Comparison of ENCODE assay signal across 12 cellular contexts in the genomic region with DNA sequence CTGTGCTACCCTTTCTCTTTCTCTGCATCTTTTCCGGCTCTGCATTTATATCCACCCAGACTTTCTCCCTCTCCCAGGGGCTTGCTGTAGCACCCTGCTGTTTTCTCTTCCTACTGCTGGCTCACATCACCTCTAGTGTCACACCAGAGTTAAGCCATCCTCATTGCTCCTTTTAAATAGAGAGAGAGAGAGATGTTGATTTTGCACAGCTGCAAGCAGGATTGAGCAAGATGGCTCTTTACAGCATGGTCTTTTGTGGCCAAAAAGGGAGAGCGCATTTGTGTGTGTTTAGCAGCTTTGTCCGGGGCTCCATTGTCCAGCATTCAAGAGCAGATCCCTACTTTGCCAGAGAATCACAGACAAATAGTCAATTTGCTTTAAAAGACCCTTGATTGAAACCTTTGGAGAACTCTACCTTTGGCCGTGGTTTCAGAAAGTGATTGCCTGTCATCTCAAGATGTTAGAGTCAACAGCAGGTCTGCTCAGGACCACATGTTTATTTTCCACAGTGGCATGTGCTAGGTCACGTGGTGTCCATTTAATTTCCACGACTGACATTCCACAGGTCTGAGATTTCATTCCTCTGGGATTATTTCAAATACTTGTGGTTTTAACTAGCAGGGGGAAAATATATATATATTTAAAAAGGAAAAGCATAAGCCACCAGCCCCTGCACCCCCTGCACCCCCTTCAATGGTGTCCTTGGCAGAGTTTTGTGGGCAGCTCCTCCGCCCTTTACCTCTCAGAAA.
DNase-seq lines count a peak whose midpoint lies in the region; ATAC-seq and TF ChIP-seq lines count a peak whose summit lies in the region.
"Had no signal": no experiment of that assay in that cellular context is flagged by ENCODE, and none has a peak within 500 bp of the region (broad histone marks: within the 10 kb centered on the region; RNA-seq: fewer than 3 reads in every experiment).

No MANE protein-coding gene starts in this region.

- POLR2A ChIA-PET in CD8-positive, alpha-beta memory T cell (lab: Charles Lee): no interaction called here

- no peak overlapping the region for H3K23ac ChIP-seq in mesenchymal stem cell (ENCODE audit: low read length in 2 of 2)

- peak overlapping the region in 1 of 2 experiments; percentile 69 for H3K14ac ChIP-seq in mesenchymal stem cell (ENCODE audit: low read length in 2 of 2)

- 55% methylated on average over 6 of the region's 7 CpGs for WGBS in mesenchymal stem cell

- H4K8ac ChIP-seq in mesenchymal stem cell (ENCODE audit: low read length): peak overlapping the region; percentile 74

- peak overlapping the region; percentile 99 for H4K91ac ChIP-seq in mesenchymal stem cell (ENCODE audit: low read length)

- no peaks in the 10 kb centered on the region for H3K79me1 ChIP-seq in mesenchymal stem cell (replicated peaks; ENCODE audit: low read length, poor library complexity, severe bottlenecking)

- H3K18ac ChIP-seq in mesenchymal stem cell (ENCODE audit: low read depth in 1 of 2, low read length in 2 of 2): peak overlapping the region; percentile 93 to 98

- peaks cover 10% of the 10 kb centered on the region for H3K4me1 ChIP-seq in mesenchymal stem cell (ENCODE audit: control insufficient read depth, insufficient read depth, low read depth, low read length)
- no peaks in the 10 kb centered on the region for H3K4me1 ChIP-seq in CD8-positive, alpha-beta memory T cell (ENCODE audit: insufficient read depth, low read length)
- H3K4me1 ChIP-seq: BLaER1 had no signal

- no peak for ATAC-seq in HG02885 (IDR thresholded peaks at IDR 0.05; ENCODE audit: poor library complexity, unreplicated experiment)

- H3K27ac Mint-ChIP-seq in CD8-positive, alpha-beta memory T cell: no peak overlapping the region

- H3K36me3 Mint-ChIP-seq in CD8-positive, alpha-beta memory T cell: peaks cover 0 to 2% (median 0%) of the 10 kb centered on the region in 3 donors

- H3K4ac ChIP-seq in mesenchymal stem cell (ENCODE audit: low read depth in 1 of 2, low read length in 2 of 2): peak overlapping the region; percentile 50 to 99

- no peaks in the 10 kb centered on the region for H3K9me3 Mint-ChIP-seq in CD8-positive, alpha-beta memory T cell

- no peaks in the 10 kb centered on the region for H3K4me1 Mint-ChIP-seq in CD8-positive, alpha-beta memory T cell

- peak overlapping the region; percentile 45 for H3K4me2 ChIP-seq in mesenchymal stem cell (ENCODE audit: low read length, poor library complexity, severe bottlenecking)
- H3K4me2 ChIP-seq: BLaER1 had no signal

- peak overlapping the region; percentile 68 for H2AK5ac ChIP-seq in mesenchymal stem cell (ENCODE audit: low read length, severe bottlenecking)

- peak overlapping the region; percentile 15 to 80 for H3K27ac ChIP-seq in coronary artery
- H3K27ac ChIP-seq in mesenchymal stem cell (ENCODE audit: low read length, poor library complexity, severe bottlenecking): peak overlapping the region; percentile 80
- H3K27ac ChIP-seq in CD8-positive, alpha-beta memory T cell (ENCODE audit: low read depth, low read length): no peak overlapping the region
- H3K27ac ChIP-seq: BLaER1, neutrophil had no signal

- H3K36me3 ChIP-seq in mesenchymal stem cell (ENCODE audit: control insufficient read depth in 1 of 2, insufficient read depth in 2 of 2, low read depth in 1 of 2, low read length in 2 of 2): no peaks in the 10 kb centered on the region
- no peaks in the 10 kb centered on the region for H3K36me3 ChIP-seq in CD8-positive, alpha-beta memory T cell (ENCODE audit: insufficient read depth, low read length)
- H3K36me3 ChIP-seq: BLaER1, neutrophil had no signal

- peak overlapping the region; percentile 82 for H2BK15ac ChIP-seq in mesenchymal stem cell (ENCODE audit: low read depth, poor library complexity, severe bottlenecking)

- no peak overlapping the region for H3K4me3 Mint-ChIP-seq in CD8-positive, alpha-beta memory T cell

- no peaks in the 10 kb centered on the region for H3K9me3 ChIP-seq in mesenchymal stem cell (ENCODE audit: control insufficient read depth, low read length)
- no peaks in the 10 kb centered on the region for H3K9me3 ChIP-seq in CD8-positive, alpha-beta memory T cell (ENCODE audit: low read length)
- H3K9me3 ChIP-seq: BLaER1, neutrophil had no signal

- DNase-seq in A172 (ENCODE audit: low spot score) (peak; percentile 71), NCI-H146 (lab: John Stamatoyannopoulos, UW) (peak; percentile 69), coronary artery (ENCODE audit: low spot score) (no peak), mesenchymal stem cell (peak; percentile 89), SKM-1 (lab: John Stamatoyannopoulos, UW; ENCODE audit: unreplicated experiment) (no peak), NCI-H524 (lab: John Stamatoyannopoulos, UW) (no peak)
- DNase-seq in CD8-positive, alpha-beta memory T cell: no peak
- DNase-seq: NCI-H510A; stimulated activated naive CD4-positive, alpha-beta T cell treated with Interleukin-2 at 50 U/mL for 16 hours had no signal

- H3K4me3 ChIP-seq in coronary artery: no peak overlapping the region
- H3K4me3 ChIP-seq in mesenchymal stem cell (ENCODE audit: insufficient read depth in 1 of 2, low read depth in 1 of 2, low read length in 2 of 2): peak overlapping the region in 1 of 2 experiments; percentile 34
- no peak overlapping the region for H3K4me3 ChIP-seq in CD8-positive, alpha-beta memory T cell (ENCODE audit: low read length)
- H3K4me3 ChIP-seq: BLaER1 had no signal

- CTCF ChIA-PET in CD8-positive, alpha-beta memory T cell (lab: Charles Lee): interaction anchor here (1.2 kb wide), 1 partner anchor 14 kb away, joined by 3 read pairs; no protein-coding TSS in a partner anchor

- H2BK120ac ChIP-seq in mesenchymal stem cell (ENCODE audit: low read depth, low read length): peak overlapping the region; percentile 98

- peak overlapping the region; percentile 70 for H2BK5ac ChIP-seq in mesenchymal stem cell (ENCODE audit: low read depth, low read length, poor library complexity, severe bottlenecking)

- H2BK12ac ChIP-seq in mesenchymal stem cell (ENCODE audit: low read length in 2 of 2): peak overlapping the region; percentile 77 to 99

- H3K9ac ChIP-seq in mesenchymal stem cell (ENCODE audit: low read length): peak overlapping the region; percentile 44
- H3K9ac ChIP-seq: BLaER1 had no signal

- H3K27me3 ChIP-seq in mesenchymal stem cell (ENCODE audit: control insufficient read depth in 1 of 2, insufficient read depth in 1 of 2, low read length in 2 of 2): no peaks in the 10 kb centered on the region
- H3K27me3 ChIP-seq in CD8-positive, alpha-beta memory T cell (ENCODE audit: insufficient read depth, low read length, poor library complexity, severe bottlenecking): no peaks in the 10 kb centered on the region
- H3K27me3 ChIP-seq: BLaER1, neutrophil had no signal

- no peak for TF ChIP-seq CTCF in coronary artery (IDR thresholded peaks at IDR 0.05)

- H2AFZ ChIP-seq in mesenchymal stem cell (ENCODE audit: low read depth, low read length): no peak overlapping the region

- peaks cover 6 to 10% of the 10 kb centered on the region in 2 donors for H3K27me3 Mint-ChIP-seq in CD8-positive, alpha-beta memory T cell

Comparison
In these comparisons a context has a peak if more than half of its experiments do, and no peak if none do; other contexts are left out.
1. DNase-seq: peak in A172 (single experiment), NCI-H146 (single experiment) and mesenchymal stem cell (single experiment); none in coronary artery (single experiment), CD8-positive, alpha-beta memory T cell (0 of 5), SKM-1 (single experiment) and NCI-H524 (0 of 2).